15 cellular contexts compared by ENCODE assay signal in the genomic region with DNA sequence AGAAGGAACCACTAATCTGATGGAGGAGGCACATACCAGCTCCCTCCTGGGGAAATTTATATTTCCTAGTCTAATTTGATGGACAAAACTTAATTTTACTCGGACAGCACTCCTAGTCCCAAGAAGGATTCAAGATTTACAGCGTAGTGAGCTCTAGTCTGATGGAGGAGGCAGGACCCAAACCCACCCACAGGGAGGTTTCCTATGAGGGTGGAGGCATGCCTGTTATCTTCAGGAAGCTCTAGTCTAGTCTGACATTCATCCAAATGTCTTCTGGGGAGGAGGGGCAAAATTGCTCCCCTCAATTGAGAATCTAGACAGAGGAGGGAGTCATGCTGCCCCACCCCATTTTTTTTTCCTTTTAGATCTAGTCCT. TPM values are rescaled to one million over a fixed set of nuclear protein-coding genes. Genes with fewer than 3 reads are reported as not detected.
DNase-seq lines count a peak whose midpoint lies in the region; ATAC-seq, FAIRE-seq and TF ChIP-seq lines count a peak whose summit lies in the region.
"Had no signal": no experiment of that assay in that cellular context is flagged by ENCODE, and none has a peak within 500 bp of the region (broad histone marks: within the 10 kb centered on the region; RNA-seq: fewer than 3 reads in every experiment).

No MANE protein-coding gene starts in this region.

- TF ChIP-seq POLR2A in right lobe of liver (IDR thresholded peaks at IDR 0.05): no peak

- FAIRE-seq in astrocyte (lab: Jason Lieb, UNC): no peak

- no peak for DNase-seq in activated naive CD4-positive, alpha-beta T cell treated with anti-CD3 and anti-CD28 coated beads for 36 hours
- DNase-seq in astrocyte (ENCODE audit: low read depth): no peak
- no peak for DNase-seq in right lobe of liver
- DNase-seq in stimulated activated naive B cell treated with anti-CD40 and anti-IgM and Interleukin-4, amounts not matched to agents 10 μg/mL and 1 μg/mL and 100 μg/mL, for 72 hours: no peak
- no peak for DNase-seq in Kasumi-1 (lab: John Stamatoyannopoulos, UW)
- DNase-seq in endothelial cell (ENCODE audit: low spot score): no peak
- DNase-seq: GOT3, NCI-H1930, NCI-H446, SIG-M5 had no signal

- H3K27ac Mint-ChIP-seq in activated naive CD4-positive, alpha-beta T cell treated with anti-CD3 and anti-CD28 coated beads, Interleukin-2, amount 50 U/mL, for 24 hours: peak overlapping the region; percentile 10
- no peak overlapping the region for H3K27ac Mint-ChIP-seq in activated naive CD4-positive, alpha-beta T cell treated with anti-CD3 and anti-CD28 coated beads for 36 hours
- H3K27ac Mint-ChIP-seq in astrocyte (ENCODE audit: unreplicated experiment) (no peak overlapping the region), endothelial cell (ENCODE audit: unreplicated experiment) (no peak overlapping the region)
- peak overlapping the region; percentile 20 for H3K27ac Mint-ChIP-seq in stimulated activated naive B cell treated with anti-CD40 and anti-IgM and Interleukin-4, amounts not matched to agents 10 μg/mL and 1 μg/mL and 100 μg/mL, for 72 hours

- no peaks in the 10 kb centered on the region for H3K9me3 ChIP-seq in astrocyte (ENCODE audit: insufficient read depth, low read depth, low read length)
- H3K9me3 ChIP-seq in right lobe of liver: no peaks in the 10 kb centered on the region

- CTCF ChIA-PET in activated naive CD4-positive, alpha-beta T cell treated with anti-CD3 and anti-CD28 coated beads for 36 hours (lab: Charles Lee): interaction anchor here (0.6 to 1.2 kb wide), 2 partner anchors 14 to 68 kb away, joined by 5 read pairs; no protein-coding TSS in a partner anchor

- H3K4me1 ChIP-seq in astrocyte (ENCODE audit: insufficient read depth, low read length): peaks cover 38% of the 10 kb centered on the region
- peaks cover 0 to 71% (median 37%) of the 10 kb centered on the region in 4 donors for H3K4me1 ChIP-seq in right lobe of liver

- no peaks in the 10 kb centered on the region for H4K20me1 ChIP-seq in astrocyte (ENCODE audit: insufficient read depth, low read length)

- no peaks in the 10 kb centered on the region for H3K9me3 Mint-ChIP-seq in activated naive CD4-positive, alpha-beta T cell treated with anti-CD3 and anti-CD28 coated beads, Interleukin-2, amount 50 U/mL, for 24 hours
- H3K9me3 Mint-ChIP-seq in activated naive CD4-positive, alpha-beta T cell treated with anti-CD3 and anti-CD28 coated beads for 36 hours: no peaks in the 10 kb centered on the region
- H3K9me3 Mint-ChIP-seq in astrocyte (ENCODE audit: unreplicated experiment) (no peaks in the 10 kb centered on the region), endothelial cell (ENCODE audit: unreplicated experiment) (no peaks in the 10 kb centered on the region)
- no peaks in the 10 kb centered on the region for H3K9me3 Mint-ChIP-seq in stimulated activated naive B cell treated with anti-CD40 and anti-IgM and Interleukin-4, amounts not matched to agents 10 μg/mL and 1 μg/mL and 100 μg/mL, for 72 hours

- H3K4me1 Mint-ChIP-seq in activated naive CD4-positive, alpha-beta T cell treated with anti-CD3 and anti-CD28 coated beads, Interleukin-2, amount 50 U/mL, for 24 hours: peaks cover 7% of the 10 kb centered on the region
- peaks cover 15% of the 10 kb centered on the region for H3K4me1 Mint-ChIP-seq in activated naive CD4-positive, alpha-beta T cell treated with anti-CD3 and anti-CD28 coated beads for 36 hours (ENCODE audit: low read depth)
- H3K4me1 Mint-ChIP-seq in astrocyte (ENCODE audit: low read depth, unreplicated experiment): peaks cover 14% of the 10 kb centered on the region
- peaks cover 32 to 55% of the 10 kb centered on the region in 2 donors for H3K4me1 Mint-ChIP-seq in stimulated activated naive B cell treated with anti-CD40 and anti-IgM and Interleukin-4, amounts not matched to agents 10 μg/mL and 1 μg/mL and 100 μg/mL, for 72 hours
- peaks cover 5% of the 10 kb centered on the region for H3K4me1 Mint-ChIP-seq in endothelial cell (ENCODE audit: unreplicated experiment)

- H3K36me3 Mint-ChIP-seq in activated naive CD4-positive, alpha-beta T cell treated with anti-CD3 and anti-CD28 coated beads, Interleukin-2, amount 50 U/mL, for 24 hours: no peaks in the 10 kb centered on the region
- no peaks in the 10 kb centered on the region for H3K36me3 Mint-ChIP-seq in activated naive CD4-positive, alpha-beta T cell treated with anti-CD3 and anti-CD28 coated beads for 36 hours (ENCODE audit: low read depth)
- H3K36me3 Mint-ChIP-seq in astrocyte (ENCODE audit: low read depth, unreplicated experiment) (no peaks in the 10 kb centered on the region), endothelial cell (ENCODE audit: low read depth, unreplicated experiment) (no peaks in the 10 kb centered on the region)
- no peaks in the 10 kb centered on the region for H3K36me3 Mint-ChIP-seq in stimulated activated naive B cell treated with anti-CD40 and anti-IgM and Interleukin-4, amounts not matched to agents 10 μg/mL and 1 μg/mL and 100 μg/mL, for 72 hours

- H3K27me3 Mint-ChIP-seq in activated naive CD4-positive, alpha-beta T cell treated with anti-CD3 and anti-CD28 coated beads, Interleukin-2, amount 50 U/mL, for 24 hours: no peaks in the 10 kb centered on the region
- H3K27me3 Mint-ChIP-seq in activated naive CD4-positive, alpha-beta T cell treated with anti-CD3 and anti-CD28 coated beads for 36 hours (ENCODE audit: low read depth): no peaks in the 10 kb centered on the region
- H3K27me3 Mint-ChIP-seq in astrocyte (ENCODE audit: low read depth, unreplicated experiment) (peaks cover 3% of the 10 kb centered on the region), endothelial cell (ENCODE audit: unreplicated experiment) (no peaks in the 10 kb centered on the region)
- H3K27me3 Mint-ChIP-seq in stimulated activated naive B cell treated with anti-CD40 and anti-IgM and Interleukin-4, amounts not matched to agents 10 μg/mL and 1 μg/mL and 100 μg/mL, for 72 hours: peaks cover 0 to 7% of the 10 kb centered on the region in 2 donors

- ATAC-seq in right lobe of liver (no peak), HG03432 (IDR thresholded peaks at IDR 0.05; ENCODE audit: unreplicated experiment) (no peak)
- no peak for ATAC-seq in stimulated activated naive B cell treated with anti-CD40 and anti-IgM and Interleukin-4, amounts not matched to agents 10 μg/mL and 1 μg/mL and 100 μg/mL, for 72 hours (replicated peaks)

- H3K9ac ChIP-seq in astrocyte (ENCODE audit: low read length): peak overlapping the region; percentile 43

- no peaks in the 10 kb centered on the region for H3K79me2 ChIP-seq in astrocyte (ENCODE audit: insufficient read depth, low read length)

- no peak overlapping the region for H3K4me3 ChIP-seq in astrocyte (ENCODE audit: insufficient read depth, low read depth, low read length)
- H3K4me3 ChIP-seq in right lobe of liver: peak overlapping the region; percentile 39 to 49 (median 49)

- intact Hi-C loops in activated naive CD4-positive, alpha-beta T cell treated with anti-CD3 and anti-CD28 coated beads for 36 hours (cut with micrococcal nuclease): no loop called here
- intact Hi-C loops in right lobe of liver (cut with DNase I): no loop called here

- no peaks in the 10 kb centered on the region for H3K36me3 ChIP-seq in astrocyte (ENCODE audit: insufficient read depth, low read length)
- H3K36me3 ChIP-seq in right lobe of liver: no peaks in the 10 kb centered on the region

- TF ChIP-seq CTCF in astrocyte (IDR thresholded peaks at IDR 0.05; ENCODE audit: insufficient read depth, low read depth, low read length): no peak
- TF ChIP-seq CTCF in right lobe of liver (IDR thresholded peaks at IDR 0.05): no peak
- no peak for TF ChIP-seq CTCF in endothelial cell (IDR thresholded peaks at IDR 0.05; ENCODE audit: unreplicated experiment)

- H3K4me2 ChIP-seq in astrocyte (ENCODE audit: low read length): no peak overlapping the region

- H3K4me3 Mint-ChIP-seq in activated naive CD4-positive, alpha-beta T cell treated with anti-CD3 and anti-CD28 coated beads, Interleukin-2, amount 50 U/mL, for 24 hours: no peak overlapping the region
- H3K4me3 Mint-ChIP-seq in activated naive CD4-positive, alpha-beta T cell treated with anti-CD3 and anti-CD28 coated beads for 36 hours: no peak overlapping the region
- H3K4me3 Mint-ChIP-seq in astrocyte (ENCODE audit: unreplicated experiment): no peak overlapping the region
- H3K4me3 Mint-ChIP-seq in stimulated activated naive B cell treated with anti-CD40 and anti-IgM and Interleukin-4, amounts not matched to agents 10 μg/mL and 1 μg/mL and 100 μg/mL, for 72 hours: no peak overlapping the region
- no peak overlapping the region for H3K4me3 Mint-ChIP-seq in endothelial cell (ENCODE audit: unreplicated experiment)

- H3K27me3 ChIP-seq in astrocyte (ENCODE audit: insufficient read depth, low read length) (no peaks in the 10 kb centered on the region), right lobe of liver (no peaks in the 10 kb centered on the region)

- WGBS in right lobe of liver (ENCODE audit: insufficient coverage, low coverage, low lambda C conversion rate, missing lambda C conversion rate): 0% methylated on average over 1 of the region's 2 CpGs

- H3K27ac ChIP-seq in astrocyte (ENCODE audit: low read depth, low read length) (peak overlapping the region; percentile 67), right lobe of liver (peak overlapping the region; percentile 75 to 92 (median 85))

- H2AFZ ChIP-seq in astrocyte (ENCODE audit: low read depth, low read length): no peak overlapping the region

RNA-seq across cellular contexts. Expression of a gene that starts 10.4 kb away (rescaled TPM):
- total RNA-seq in activated naive CD4-positive, alpha-beta T cell treated with anti-CD3 and anti-CD28 coated beads for 36 hours: 100 to 1,000 TPM in 1 of 2 experiments, 10 to 100 TPM in 1; 92.5 to 104 TPM
- total RNA-seq in astrocyte: 16.9 and 17.3 TPM in 2 replicates
- 10 to 100 TPM; 24.1 to 95.6 (median 31.3) TPM for total RNA-seq in right lobe of liver
- total RNA-seq in endothelial cell (ENCODE audit: unreplicated experiment): 1.9 TPM

RNA-seq across cellular contexts. Expression of a gene that starts 39.2 kb away (rescaled TPM):
- total RNA-seq in activated naive CD4-positive, alpha-beta T cell treated with anti-CD3 and anti-CD28 coated beads for 36 hours: not detected
- 0.14 TPM in 1 of 2 replicates, not detected in the other for total RNA-seq in astrocyte
- total RNA-seq in right lobe of liver: not detected
- not detected for total RNA-seq in endothelial cell (ENCODE audit: unreplicated experiment)
- total RNA-seq: A172, Daoy, RPMI7951 had no signal

RNA-seq across cellular contexts. Expression of a gene that starts 39.5 kb away (rescaled TPM):
- total RNA-seq in activated naive CD4-positive, alpha-beta T cell treated with anti-CD3 and anti-CD28 coated beads for 36 hours: not detected
- not detected in 2 replicates for total RNA-seq in astrocyte
- 10 to 100 TPM in 5 of 6 experiments, 1 to 10 TPM in 1; 9.8 to 19.4 (median 15.6) TPM for total RNA-seq in right lobe of liver
- 0.85 TPM for total RNA-seq in endothelial cell (ENCODE audit: unreplicated experiment)
- total RNA-seq: A172, Daoy, RPMI7951 had no signal

Comparison
In these comparisons a context has a peak if more than half of its experiments do, and no peak if none do; other contexts are left out.
1. H3K27ac Mint-ChIP-seq: peak in activated naive CD4-positive, alpha-beta T cell treated with anti-CD3 and anti-CD28 coated beads, Interleukin-2, amount 50 U/mL, for 24 hours (single experiment) and stimulated activated naive B cell treated with anti-CD40 and anti-IgM and Interleukin-4, amounts not matched to agents 10 μg/mL and 1 μg/mL and 100 μg/mL, for 72 hours (single experiment); none in activated naive CD4-positive, alpha-beta T cell treated with anti-CD3 and anti-CD28 coated beads for 36 hours (single experiment), astrocyte (single experiment) and endothelial cell (single experiment).